Comparison of ENCODE assay signal across 11 cellular contexts in the genomic region with DNA sequence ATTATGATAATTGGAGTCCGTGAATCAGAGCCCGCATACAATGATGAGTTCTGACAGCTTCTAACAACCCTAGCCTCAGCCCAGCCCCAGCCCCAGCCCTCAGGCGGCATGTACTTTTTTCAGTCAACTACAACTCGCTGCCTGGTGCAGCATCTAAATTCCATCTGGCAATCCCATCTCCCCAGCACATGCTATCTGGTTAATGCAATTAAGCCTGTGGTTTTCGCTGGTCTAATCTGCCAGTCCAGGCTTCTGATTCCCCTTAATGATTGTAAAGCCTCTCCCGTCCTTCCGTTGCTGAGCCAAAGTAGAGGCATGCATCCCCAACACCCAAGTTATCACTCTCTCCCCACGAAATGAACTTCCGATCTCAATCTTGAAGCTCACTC. TPM values are rescaled to one million over a fixed set of nuclear protein-coding genes. Genes with fewer than 3 reads are reported as not detected.
DNase-seq lines count a peak whose midpoint lies in the region; ATAC-seq, FAIRE-seq and TF ChIP-seq lines count a peak whose summit lies in the region.
"Had no signal": no experiment of that assay in that cellular context is flagged by ENCODE, and none has a peak within 500 bp of the region (broad histone marks: within the 10 kb centered on the region; RNA-seq: fewer than 3 reads in every experiment).

No MANE protein-coding gene starts in this region.

- TF ChIP-seq CTCF in AG10803 (conservative IDR thresholded peaks at IDR 0.05; ENCODE audit: low read length), result no peak
- no peak for TF ChIP-seq CTCF in neural cell (IDR thresholded peaks at IDR 0.05; ENCODE audit: poor library complexity, severe bottlenecking)
- no peak for TF ChIP-seq CTCF in omental fat pad (IDR thresholded peaks at IDR 0.05)
- TF ChIP-seq CTCF in GM10266 (IDR thresholded peaks at IDR 0.05; ENCODE audit: control insufficient read depth, insufficient read depth, low read depth, missing control alignments), result no peak

- H4K20me1 ChIP-seq in neural cell (ENCODE audit: insufficient read depth), result peaks cover 15% of the 10 kb centered on the region

- H3K36me3 ChIP-seq in ectodermal cell (ENCODE audit: control insufficient read depth, insufficient read depth, low read length) (no peaks in the 10 kb centered on the region), neural cell (ENCODE audit: insufficient read depth, low read length) (no peaks in the 10 kb centered on the region)

- no peak for TF ChIP-seq EP300 in neural cell (conservative IDR thresholded peaks at IDR 0.05; ENCODE audit: poor library complexity, severe bottlenecking)

- WGBS in ectodermal cell, 2 experiments, result 0% methylated on average over 9 of the region's 9 CpGs

- TF ChIP-seq RAD21 in neural cell (conservative IDR thresholded peaks at IDR 0.05), result no peak

- H3K9me2 ChIP-seq in neural cell (ENCODE audit: insufficient read depth, low read length), result no peaks in the 10 kb centered on the region

- H3K4me3 ChIP-seq in AG10803 (ENCODE audit: low read length), result peak overlapping the region; percentile 65
- H3K4me3 ChIP-seq in ectodermal cell (ENCODE audit: insufficient read depth, low read depth, low read length), result peak overlapping the region; percentile 60
- H3K4me3 ChIP-seq in neural cell (ENCODE audit: low read length), result peak overlapping the region; percentile 90

- H3F3A ChIP-seq in neural cell (ENCODE audit: insufficient read depth, low read length, poor library complexity, severe bottlenecking), result no peaks in the 10 kb centered on the region

- H3K27me3 ChIP-seq in ectodermal cell (ENCODE audit: control insufficient read depth, insufficient read depth, low read length, poor library complexity, severe bottlenecking), result peaks cover 71% of the 10 kb centered on the region
- H3K27me3 ChIP-seq in neural cell (ENCODE audit: insufficient read depth, low read depth, low read length), result peaks cover 37% of the 10 kb centered on the region

- H3K4me2 ChIP-seq in neural cell (ENCODE audit: low read length), result peak overlapping the region; percentile 46

- H3K27ac ChIP-seq in ectodermal cell (ENCODE audit: insufficient read depth, low read depth, low read length, poor library complexity, severe bottlenecking) (no peak overlapping the region), neural cell (ENCODE audit: low read length) (peak overlapping the region; percentile 64)

- H3K9ac ChIP-seq in neural cell (ENCODE audit: low read length), result peak overlapping the region; percentile 64

- no peak for TF ChIP-seq POLR2A in H54 (IDR thresholded peaks at IDR 0.05; ENCODE audit: low read depth, low read length)

- peaks cover 41% of the 10 kb centered on the region for H3K79me2 ChIP-seq in neural cell (replicated peaks; ENCODE audit: insufficient read depth, low read length)

- FAIRE-seq in H54 (lab: Jason Lieb, UNC), result no peak

- DNase-seq in AG10803 (ENCODE audit: low read depth) (no peak), NCI-H524 treated with DMSO at 0.1 percent for 48 hours (lab: John Stamatoyannopoulos, UW) (peak; percentile 89), H54 (ENCODE audit: insufficient read length, low spot score) (no peak), omental fat pad (ENCODE audit: low spot score) (no peak), GM10266 (ENCODE audit: extremely low spot score) (no peak)
- DNase-seq: activated CD4-positive, alpha-beta T cell treated with anti-CD3 and anti-CD28 coated beads, Interleukin-2, amount 50 U/mL, for 1 hour; cortex of kidney; NCI-H146 had no signal

- H3K4me1 ChIP-seq in ectodermal cell (ENCODE audit: control insufficient read depth, insufficient read depth, low read length), result peaks cover 33% of the 10 kb centered on the region

- no peaks in the 10 kb centered on the region for H3K9me3 ChIP-seq in ectodermal cell (ENCODE audit: control insufficient read depth, low read length)
- no peaks in the 10 kb centered on the region for H3K9me3 ChIP-seq in neural cell (ENCODE audit: low read length)

- ATAC-seq in HG02610 (IDR thresholded peaks at IDR 0.05; ENCODE audit: unreplicated experiment) (no peak), omental fat pad (ENCODE audit: low FRiP score) (no peak)

- peak overlapping the region; percentile 58 for H2AFZ ChIP-seq in neural cell (ENCODE audit: low read depth, low read length)

TF ChIP-seq in neural cell, 6 proteins besides CTCF, POLR2A, EP300 and RAD21:
- TF ChIP-seq, protein P1, sequence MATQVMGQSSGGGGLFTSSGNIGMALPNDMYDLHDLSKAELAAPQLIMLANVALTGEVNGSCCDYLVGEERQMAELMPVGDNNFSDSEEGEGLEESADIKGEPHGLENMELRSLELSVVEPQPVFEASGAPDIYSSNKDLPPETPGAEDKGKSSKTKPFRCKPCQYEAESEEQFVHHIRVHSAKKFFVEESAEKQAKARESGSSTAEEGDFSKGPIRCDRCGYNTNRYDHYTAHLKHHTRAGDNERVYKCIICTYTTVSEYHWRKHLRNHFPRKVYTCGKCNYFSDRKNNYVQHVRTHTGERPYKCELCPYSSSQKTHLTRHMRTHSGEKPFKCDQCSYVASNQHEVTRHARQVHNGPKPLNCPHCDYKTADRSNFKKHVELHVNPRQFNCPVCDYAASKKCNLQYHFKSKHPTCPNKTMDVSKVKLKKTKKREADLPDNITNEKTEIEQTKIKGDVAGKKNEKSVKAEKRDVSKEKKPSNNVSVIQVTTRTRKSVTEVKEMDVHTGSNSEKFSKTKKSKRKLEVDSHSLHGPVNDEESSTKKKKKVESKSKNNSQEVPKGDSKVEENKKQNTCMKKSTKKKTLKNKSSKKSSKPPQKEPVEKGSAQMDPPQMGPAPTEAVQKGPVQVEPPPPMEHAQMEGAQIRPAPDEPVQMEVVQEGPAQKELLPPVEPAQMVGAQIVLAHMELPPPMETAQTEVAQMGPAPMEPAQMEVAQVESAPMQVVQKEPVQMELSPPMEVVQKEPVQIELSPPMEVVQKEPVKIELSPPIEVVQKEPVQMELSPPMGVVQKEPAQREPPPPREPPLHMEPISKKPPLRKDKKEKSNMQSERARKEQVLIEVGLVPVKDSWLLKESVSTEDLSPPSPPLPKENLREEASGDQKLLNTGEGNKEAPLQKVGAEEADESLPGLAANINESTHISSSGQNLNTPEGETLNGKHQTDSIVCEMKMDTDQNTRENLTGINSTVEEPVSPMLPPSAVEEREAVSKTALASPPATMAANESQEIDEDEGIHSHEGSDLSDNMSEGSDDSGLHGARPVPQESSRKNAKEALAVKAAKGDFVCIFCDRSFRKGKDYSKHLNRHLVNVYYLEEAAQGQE (IDR thresholded peaks at IDR 0.05; ENCODE audit: borderline replicate concordance), result no peak
- TF ChIP-seq POLR2AphosphoS5 (IDR thresholded peaks at IDR 0.05), result peak; percentile 48
- TF ChIP-seq MXI1 (conservative IDR thresholded peaks at IDR 0.05; ENCODE audit: poor library complexity, severe bottlenecking), result peak; percentile 85
- no peak for TF ChIP-seq EZH2 (IDR thresholded peaks at IDR 0.05; ENCODE audit: borderline replicate concordance, insufficient read depth, low read length, poor library complexity, severe bottlenecking)
- TF ChIP-seq SMC3 (conservative IDR thresholded peaks at IDR 0.05; ENCODE audit: poor library complexity), result no peak
- peak; percentile 28 for TF ChIP-seq TAF1 (IDR thresholded peaks at IDR 0.05; ENCODE audit: low read depth)

RNA-seq across cellular contexts. Expression of gene ELAVL2, which starts 0.9 kb away (rescaled TPM):
- 11.1 TPM for polyA plus RNA-seq in ectodermal cell (2013, experiment 1 of 4)
- 17.8 TPM for polyA plus RNA-seq in ectodermal cell (2013, experiment 2 of 4)
- 10.5 TPM for polyA plus RNA-seq in ectodermal cell (2013, experiment 3 of 4)
- polyA plus RNA-seq in ectodermal cell (2013, experiment 4 of 4), result 11.9 TPM
- 80.8 and 106 TPM in 2 replicates for polyA plus RNA-seq in neural cell
- 215 and 230 TPM in 2 replicates for polyA minus RNA-seq in neural cell
- under 1 TPM in 2 of 4 donors, not detected in 2; 0.84 TPM for total RNA-seq in omental fat pad
